ENCODE assay signal across 11 cellular contexts in the genomic region with DNA sequence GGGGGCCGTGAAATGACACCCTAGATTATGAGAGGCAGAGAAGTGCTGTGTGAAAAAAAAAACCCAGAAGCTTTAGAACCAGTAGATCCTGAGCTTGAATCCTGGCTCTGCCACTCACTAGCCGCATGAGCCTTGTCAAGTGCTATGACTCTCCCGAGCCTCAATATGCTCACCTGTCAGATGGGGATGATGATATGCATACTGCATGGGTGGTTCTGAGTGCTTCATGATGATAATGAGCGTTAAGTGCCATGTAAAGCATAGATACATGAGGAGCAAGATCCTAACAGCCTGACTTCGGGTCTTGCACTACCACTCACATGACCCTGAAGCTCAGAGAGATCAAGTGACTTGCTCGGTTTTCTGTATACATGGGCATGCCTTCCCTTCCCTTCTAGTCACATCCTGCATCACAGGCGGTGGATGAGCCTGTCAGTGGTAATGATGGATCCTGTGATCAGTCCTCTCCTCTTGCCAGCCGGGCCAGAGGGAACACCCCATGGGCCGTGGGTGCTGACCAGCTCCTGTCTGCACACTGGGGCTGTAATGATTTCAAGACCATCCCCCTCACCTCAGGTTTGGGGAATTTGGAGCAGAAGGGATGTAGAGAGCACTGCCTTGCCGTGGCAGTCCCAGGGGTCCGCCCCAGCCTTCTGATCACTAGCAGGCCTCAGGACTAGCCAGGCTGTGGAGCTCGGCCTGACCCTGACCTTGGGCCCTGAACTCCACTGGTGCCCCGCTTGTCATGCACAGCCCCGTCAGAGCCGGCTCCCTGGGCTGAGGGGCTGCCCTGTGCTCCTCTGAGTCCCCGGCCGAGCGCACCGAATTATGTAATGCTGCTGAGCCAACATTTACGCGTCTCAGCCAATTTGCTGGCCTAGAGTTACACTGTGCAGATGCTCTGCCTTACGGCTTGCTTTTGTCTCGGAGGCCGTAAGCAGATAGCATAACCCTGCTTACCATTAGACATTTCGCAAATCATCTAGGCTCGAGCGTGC.
DNase-seq lines count a peak whose midpoint lies in the region; FAIRE-seq and TF ChIP-seq lines count a peak whose summit lies in the region.
"Had no signal": no experiment of that assay in that cellular context is flagged by ENCODE, and none has a peak within 500 bp of the region (broad histone marks: within the 10 kb centered on the region; RNA-seq: fewer than 3 reads in every experiment).

No MANE protein-coding gene starts in this region.

- H3K36me3 ChIP-seq in WERI-Rb-1 (no peaks in the 10 kb centered on the region), muscle layer of colon (ENCODE audit: insufficient read depth, low read length) (no peaks in the 10 kb centered on the region)

- H3K9ac ChIP-seq in muscle layer of colon (ENCODE audit: low read length) = no peak overlapping the region

- H3K27me3 Mint-ChIP-seq in type B pancreatic cell = peaks cover 31% of the 10 kb centered on the region
- H3K27me3 Mint-ChIP-seq: activated CD4-positive, alpha-beta T cell treated with anti-CD3 and anti-CD28 coated beads, Interleukin-2, amount 10 ng/mL, durations not matched to agents 24 days and 14 days had no signal

- H3K4me3 ChIP-seq in WERI-Rb-1 (ENCODE audit: low read depth, low read length) (no peak overlapping the region), muscle layer of colon (ENCODE audit: low read depth in 1 of 2, low read length in 2 of 2) (no peak overlapping the region)
- H3K4me3 ChIP-seq: GM12878, SK-N-MC had no signal

- peaks cover 86% of the 10 kb centered on the region for H3K4me1 ChIP-seq in muscle layer of colon (ENCODE audit: insufficient read depth, low read length)

- peaks cover 55% of the 10 kb centered on the region for H3K4me1 Mint-ChIP-seq in type B pancreatic cell (ENCODE audit: unreplicated experiment)

- H3K9me3 ChIP-seq in WERI-Rb-1 (ENCODE audit: severe bottlenecking) = no peaks in the 10 kb centered on the region
- no peaks in the 10 kb centered on the region for H3K9me3 ChIP-seq in muscle layer of colon (ENCODE audit: low read length)

- H3K27ac ChIP-seq in WERI-Rb-1 (no peak overlapping the region), epithelial cell of prostate (peak overlapping the region; percentile 4), muscle layer of colon (ENCODE audit: low read depth, low read length) (peak overlapping the region; percentile 88)
- H3K27ac ChIP-seq: SK-N-MC had no signal

- no peak for FAIRE-seq in HTR-8/SVneo (lab: Jason Lieb, UNC)
- FAIRE-seq: GM12878 had no signal

- peak overlapping the region; percentile 36 for H3K4me3 Mint-ChIP-seq in type B pancreatic cell
- H3K4me3 Mint-ChIP-seq: activated CD4-positive, alpha-beta T cell treated with anti-CD3 and anti-CD28 coated beads, Interleukin-2, amount 10 ng/mL, durations not matched to agents 24 days and 14 days had no signal

- H3K27me3 ChIP-seq in WERI-Rb-1 (ENCODE audit: insufficient read depth, low read depth, severe bottlenecking) (no peaks in the 10 kb centered on the region), muscle layer of colon (ENCODE audit: control insufficient read depth in 1 of 2, insufficient read depth in 2 of 2, low read length in 2 of 2) (no peaks in the 10 kb centered on the region)

- no peaks in the 10 kb centered on the region for H3K36me3 Mint-ChIP-seq in type B pancreatic cell

- TF ChIP-seq CTCF in WERI-Rb-1 (IDR thresholded peaks at IDR 0.05; ENCODE audit: low read depth, low read length) (no peak), type B pancreatic cell (conservative IDR thresholded peaks at IDR 0.05) (no peak)

- no peaks in the 10 kb centered on the region for H3K9me3 Mint-ChIP-seq in type B pancreatic cell
- H3K9me3 Mint-ChIP-seq: activated CD4-positive, alpha-beta T cell treated with anti-CD3 and anti-CD28 coated beads, Interleukin-2, amount 10 ng/mL, durations not matched to agents 24 days and 14 days had no signal

- no peak overlapping the region for H3K27ac Mint-ChIP-seq in type B pancreatic cell
- H3K27ac Mint-ChIP-seq: activated CD4-positive, alpha-beta T cell treated with anti-CD3 and anti-CD28 coated beads, Interleukin-2, amount 10 ng/mL, durations not matched to agents 24 days and 14 days had no signal

- DNase-seq in WERI-Rb-1 = peak; percentile 8
- DNase-seq in epithelial cell of prostate (ENCODE audit: low read depth, low spot score) = no peak
- DNase-seq in type B pancreatic cell (ENCODE audit: extremely low spot score, unreplicated experiment) = peak; percentile 74
- no peak for DNase-seq in activated naive CD4-positive, alpha-beta T cell treated with Interleukin-2 at 50 U/mL for 16 hours
- DNase-seq in NCI-H146 (lab: John Stamatoyannopoulos, UW) = no peak
- DNase-seq in HTR-8/SVneo (ENCODE audit: insufficient read length, low spot score) = no peak
- DNase-seq: activated CD4-positive, alpha-beta T cell treated with anti-CD3 and anti-CD28 coated beads, Interleukin-2, amount 10 ng/mL, durations not matched to agents 24 days and 14 days; occipital lobe had no signal

Comparison
In these comparisons a context has a peak if more than half of its experiments do, and no peak if none do; other contexts are left out.
1. DNase-seq: peak in WERI-Rb-1 (single experiment) and type B pancreatic cell (single experiment); none in epithelial cell of prostate (single experiment), activated naive CD4-positive, alpha-beta T cell treated with Interleukin-2 at 50 U/mL for 16 hours (single experiment), NCI-H146 (single experiment) and HTR-8/SVneo (single experiment).